Comparison of ENCODE assay signal across 1 cellular context in genomic region chr3:150603090-150603887, GRCh38.
A peak's percentile ranks its signal among the peaks of the same experiment; 100 is the strongest.
TF ChIP-seq lines count a peak whose summit lies in the region.

SELENOT (plus strand) TSS chr3:150603321; CDS start chr3:150603363, 42 bp downstream.

TF ChIP-seq in HepG2, 621 proteins besides CTCF, POLR2A, EP300 and RAD21 (continued from another document):
- TF ChIP-seq, protein P1, sequence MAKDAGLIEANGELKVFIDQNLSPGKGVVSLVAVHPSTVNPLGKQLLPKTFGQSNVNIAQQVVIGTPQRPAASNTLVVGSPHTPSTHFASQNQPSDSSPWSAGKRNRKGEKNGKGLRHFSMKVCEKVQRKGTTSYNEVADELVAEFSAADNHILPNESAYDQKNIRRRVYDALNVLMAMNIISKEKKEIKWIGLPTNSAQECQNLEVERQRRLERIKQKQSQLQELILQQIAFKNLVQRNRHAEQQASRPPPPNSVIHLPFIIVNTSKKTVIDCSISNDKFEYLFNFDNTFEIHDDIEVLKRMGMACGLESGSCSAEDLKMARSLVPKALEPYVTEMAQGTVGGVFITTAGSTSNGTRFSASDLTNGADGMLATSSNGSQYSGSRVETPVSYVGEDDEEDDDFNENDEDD (CRISPR knock-in tag; IDR thresholded peaks at IDR 0.05; ENCODE audit: borderline replicate concordance) = peak; percentile 15; the same call in 1 of the 2 replicates
- no peak for TF ChIP-seq ZZZ3 (CRISPR knock-in tag; IDR thresholded peaks at IDR 0.05; ENCODE audit: borderline replicate concordance)
- no peak for TF ChIP-seq ZNF710 (CRISPR knock-in tag; IDR thresholded peaks at IDR 0.05; ENCODE audit: borderline replicate concordance)
- TF ChIP-seq ZNF781 (CRISPR knock-in tag; IDR thresholded peaks at IDR 0.05; ENCODE audit: borderline replicate concordance, not compliant biosample characterization) = peak; percentile 92
- peak; percentile 84 for TF ChIP-seq SALL1 (CRISPR knock-in tag; IDR thresholded peaks at IDR 0.05)
- no peak for TF ChIP-seq SKIL (CRISPR knock-in tag; IDR thresholded peaks at IDR 0.05; ENCODE audit: borderline replicate concordance)
- TF ChIP-seq POLR2AphosphoS5 (IDR thresholded peaks at IDR 0.05; ENCODE audit: low read depth, low read length) = peak; percentile 98
- peak; percentile 74; the same call in 1 of the 2 replicates for TF ChIP-seq ZNF580 (CRISPR knock-in tag; IDR thresholded peaks at IDR 0.05; ENCODE audit: borderline replicate concordance, low read depth)
- peak; percentile 69; the same call in 1 of the 2 replicates for TF ChIP-seq SNAI1 (CRISPR knock-in tag; IDR thresholded peaks at IDR 0.05; ENCODE audit: borderline replicate concordance)
- TF ChIP-seq CSRNP1 (CRISPR knock-in tag; IDR thresholded peaks at IDR 0.05) = peak; percentile 86
- TF ChIP-seq RXRB (CRISPR knock-in tag; IDR thresholded peaks at IDR 0.05; ENCODE audit: borderline replicate concordance) = peak; percentile 22; the same call in 1 of the 2 replicates
- TF ChIP-seq ZNF749 (CRISPR knock-in tag; IDR thresholded peaks at IDR 0.05; ENCODE audit: borderline replicate concordance) = no peak
TF ChIP-seq in HepG2: peak in this region for 344.
